1 cellular context compared by ENCODE assay signal in genomic region chr6:112018619-112019416, GRCh38.
TF ChIP-seq lines count a peak whose summit lies in the region.

No MANE protein-coding gene starts in this region.

TF ChIP-seq in HepG2, 621 proteins besides CTCF, POLR2A, EP300 and RAD21 (continued from another document and continues in another):
- peak; percentile 57; the same call in 1 of the 2 replicates for TF ChIP-seq BCL3 (CRISPR knock-in tag; IDR thresholded peaks at IDR 0.05)
- TF ChIP-seq NR2C2 (CRISPR knock-in tag; IDR thresholded peaks at IDR 0.05; ENCODE audit: borderline replicate concordance), result peak; percentile 44; the same call in 1 of the 2 replicates
- TF ChIP-seq ZFP36L2 (CRISPR knock-in tag; IDR thresholded peaks at IDR 0.05), result no peak
- no peak for TF ChIP-seq MYPOP (CRISPR knock-in tag; IDR thresholded peaks at IDR 0.05)
- TF ChIP-seq PREB (CRISPR knock-in tag; IDR thresholded peaks at IDR 0.05), result no peak
- TF ChIP-seq NR3C1 (CRISPR knock-in tag; IDR thresholded peaks at IDR 0.05), result no peak
- no peak for TF ChIP-seq TAF15 (IDR thresholded peaks at IDR 0.05; ENCODE audit: low read depth, low read length, poor library complexity, severe bottlenecking)
- peak; percentile 72; the same call in 1 of the 2 replicates for TF ChIP-seq RARA (CRISPR knock-in tag; IDR thresholded peaks at IDR 0.05)
- peak; percentile 82 for TF ChIP-seq IKZF5 (CRISPR knock-in tag; IDR thresholded peaks at IDR 0.05)
- TF ChIP-seq BCLAF1 (IDR thresholded peaks at IDR 0.05), result no peak
- no peak for TF ChIP-seq ZNF615 (CRISPR knock-in tag; IDR thresholded peaks at IDR 0.05; ENCODE audit: borderline replicate concordance)
- TF ChIP-seq ZNF263 (CRISPR knock-in tag; IDR thresholded peaks at IDR 0.05), result no peak
- TF ChIP-seq ZNF629 (CRISPR knock-in tag; conservative IDR thresholded peaks at IDR 0.05), result no peak
- no peak for TF ChIP-seq GABPB1 (CRISPR knock-in tag; IDR thresholded peaks at IDR 0.05)
- TF ChIP-seq ZNF644 (CRISPR knock-in tag; IDR thresholded peaks at IDR 0.05; ENCODE audit: low read depth), result no peak
- TF ChIP-seq FOXA1 (IDR thresholded peaks at IDR 0.05), result no peak
- TF ChIP-seq FOXA1 (CRISPR knock-in tag; IDR thresholded peaks at IDR 0.05), result peak; percentile 82
- TF ChIP-seq ZEB1 (IDR thresholded peaks at IDR 0.05; ENCODE audit: insufficient replicate concordance, low read depth), result no peak
- TF ChIP-seq ZNF432 (CRISPR knock-in tag; IDR thresholded peaks at IDR 0.05; ENCODE audit: borderline replicate concordance), result no peak
- TF ChIP-seq ZNF276 (CRISPR knock-in tag; IDR thresholded peaks at IDR 0.05; ENCODE audit: low read depth), result no peak
- TF ChIP-seq ZNF44 (CRISPR knock-in tag; IDR thresholded peaks at IDR 0.05), result no peak
- TF ChIP-seq ZNF816 (CRISPR knock-in tag; IDR thresholded peaks at IDR 0.05; ENCODE audit: borderline replicate concordance), result no peak
- TF ChIP-seq MED8 (CRISPR knock-in tag; IDR thresholded peaks at IDR 0.05; ENCODE audit: insufficient replicate concordance), result no peak
- TF ChIP-seq ZNF224 (CRISPR knock-in tag; IDR thresholded peaks at IDR 0.05), result no peak
- TF ChIP-seq NKX3-1 (CRISPR knock-in tag; IDR thresholded peaks at IDR 0.05), result no peak
- TF ChIP-seq KLF6 (CRISPR knock-in tag; IDR thresholded peaks at IDR 0.05), result no peak
- TF ChIP-seq ZNF775 (CRISPR knock-in tag; IDR thresholded peaks at IDR 0.05; ENCODE audit: borderline replicate concordance), result peak; percentile 79; the same call in 1 of the 2 replicates
- no peak for TF ChIP-seq ZFP62 (CRISPR knock-in tag; IDR thresholded peaks at IDR 0.05)
- TF ChIP-seq ZSCAN20 (CRISPR knock-in tag; IDR thresholded peaks at IDR 0.05; ENCODE audit: borderline replicate concordance), result no peak
- TF ChIP-seq ATF7-NPFF (CRISPR knock-in tag; IDR thresholded peaks at IDR 0.05; ENCODE audit: low read depth), result no peak
- no peak for TF ChIP-seq ZNF280B (CRISPR knock-in tag; IDR thresholded peaks at IDR 0.05; ENCODE audit: borderline replicate concordance)
- peak; percentile 82 for TF ChIP-seq REPIN1 (CRISPR knock-in tag; IDR thresholded peaks at IDR 0.05; ENCODE audit: borderline replicate concordance, low read depth)
- TF ChIP-seq DPF2 (CRISPR knock-in tag; IDR thresholded peaks at IDR 0.05; ENCODE audit: borderline replicate concordance, low read depth), result peak; percentile 80
- no peak for TF ChIP-seq GRHL1 (CRISPR knock-in tag; conservative IDR thresholded peaks at IDR 0.05)
- TF ChIP-seq ZNF326 (CRISPR knock-in tag; IDR thresholded peaks at IDR 0.05; ENCODE audit: borderline replicate concordance), result no peak
- TF ChIP-seq SOX13 (IDR thresholded peaks at IDR 0.05), result no peak
- TF ChIP-seq SOX13 (CRISPR knock-in tag; conservative IDR thresholded peaks at IDR 0.05 in 1 of 2, IDR thresholded peaks at IDR 0.05 in 1 of 2), result peak in 1 of 2 experiments; percentile 74; a peak in 1 of 4 replicates
- no peak for TF ChIP-seq EZH2 (conservative IDR thresholded peaks at IDR 0.05; ENCODE audit: low read depth, low read length)
- no peak for TF ChIP-seq HOXA9 (CRISPR knock-in tag; IDR thresholded peaks at IDR 0.05; ENCODE audit: borderline replicate concordance)
- TF ChIP-seq RXRB (CRISPR knock-in tag; IDR thresholded peaks at IDR 0.05; ENCODE audit: borderline replicate concordance), result peak; percentile 80
- TF ChIP-seq JUND (CRISPR knock-in tag; IDR thresholded peaks at IDR 0.05), result no peak
- TF ChIP-seq TAF1 (CRISPR knock-in tag; IDR thresholded peaks at IDR 0.05), result no peak
- no peak for TF ChIP-seq DNMT1 (CRISPR knock-in tag; IDR thresholded peaks at IDR 0.05)
- no peak for TF ChIP-seq IRF9 (CRISPR knock-in tag; IDR thresholded peaks at IDR 0.05; ENCODE audit: borderline replicate concordance)
- no peak for TF ChIP-seq ZNF83 (CRISPR knock-in tag; IDR thresholded peaks at IDR 0.05; ENCODE audit: borderline replicate concordance)
- no peak for TF ChIP-seq ZNF672 (CRISPR knock-in tag; IDR thresholded peaks at IDR 0.05)
- TF ChIP-seq SMARCE1 (IDR thresholded peaks at IDR 0.05; ENCODE audit: borderline replicate concordance), result no peak
- no peak for TF ChIP-seq ATAD3A (CRISPR knock-in tag; IDR thresholded peaks at IDR 0.05)
- peak; percentile 90 for TF ChIP-seq SALL1 (CRISPR knock-in tag; IDR thresholded peaks at IDR 0.05)
- no peak for TF ChIP-seq ZNF747 (CRISPR knock-in tag; IDR thresholded peaks at IDR 0.05; ENCODE audit: borderline replicate concordance)
- TF ChIP-seq HDAC2 (CRISPR knock-in tag; IDR thresholded peaks at IDR 0.05), result peak; percentile 87; the same call in 1 of the 2 replicates
- peak; percentile 97 for TF ChIP-seq ARID3A (IDR thresholded peaks at IDR 0.05; ENCODE audit: low read depth, low read length)
